In genomic region chr2:128347701-128348504, GRCh38 we compare ENCODE assay signal across 8 cellular contexts. TPM values are rescaled to one million over a fixed set of nuclear protein-coding genes. Genes with fewer than 3 reads are reported as not detected.
A peak's percentile ranks its signal among the peaks of the same experiment; 100 is the strongest.
DNase-seq lines count a peak whose midpoint lies in the region; ATAC-seq and TF ChIP-seq lines count a peak whose summit lies in the region.

No MANE protein-coding gene starts in this region.

- peak overlapping the region; percentile 15 to 40 for H3K27ac ChIP-seq in prostate gland

- H3K4me1 ChIP-seq in prostate gland (replicated peaks) = peaks cover 7% of the 10 kb centered on the region

- peaks cover 44% of the 10 kb centered on the region for H3K9me3 Mint-ChIP-seq in WTC11
- H3K9me3 Mint-ChIP-seq in natural killer cell treated with Interleukin-12 subunit alpha and Interleukin-12 subunit beta and Interleukin-15 and Interleukin-18, amount 100 ng/mL, for 72 hours = no peaks in the 10 kb centered on the region
- H3K9me3 Mint-ChIP-seq in glutamatergic neuron (ENCODE audit: unreplicated experiment) = peaks cover 7% of the 10 kb centered on the region

- CTCF ChIA-PET in WTC11 (lab: Charles Lee) = interaction anchor here (1.2 to 1.8 kb wide), 2 partner anchors 15 to 40 kb away, joined by 3 to 4 read pairs; no protein-coding TSS in a partner anchor

- TF ChIP-seq POLR2A in prostate gland (IDR thresholded peaks at IDR 0.05) = no peak

- TF ChIP-seq CTCF in WTC11 (IDR thresholded peaks at IDR 0.05) = no peak
- no peak for TF ChIP-seq CTCF in prostate gland (IDR thresholded peaks at IDR 0.05)
- no peak for TF ChIP-seq CTCF in glutamatergic neuron (IDR thresholded peaks at IDR 0.05; ENCODE audit: partially characterized antibody, unreplicated experiment)

- H3K4me3 ChIP-seq in prostate gland = no peak overlapping the region

- no peaks in the 10 kb centered on the region for H3K9me3 ChIP-seq in prostate gland

- H3K27me3 Mint-ChIP-seq in WTC11 (ENCODE audit: low read depth) = no peaks in the 10 kb centered on the region
- peaks cover 0 to 5% of the 10 kb centered on the region in 2 donors for H3K27me3 Mint-ChIP-seq in natural killer cell treated with Interleukin-12 subunit alpha and Interleukin-12 subunit beta and Interleukin-15 and Interleukin-18, amount 100 ng/mL, for 72 hours
- peaks cover 8% of the 10 kb centered on the region for H3K27me3 Mint-ChIP-seq in glutamatergic neuron (ENCODE audit: unreplicated experiment)

- POLR2A ChIA-PET in WTC11 (lab: Charles Lee) = no interaction called here

- H3K4me1 Mint-ChIP-seq in WTC11 (peaks cover 7% of the 10 kb centered on the region), glutamatergic neuron (ENCODE audit: low read depth, unreplicated experiment) (peaks cover 4% of the 10 kb centered on the region)
- H3K4me1 Mint-ChIP-seq in natural killer cell treated with Interleukin-12 subunit alpha and Interleukin-12 subunit beta and Interleukin-15 and Interleukin-18, amount 100 ng/mL, for 72 hours (ENCODE audit: low read depth in 2 of 2) = peaks cover 0 to 2% of the 10 kb centered on the region in 2 donors

- 8% methylated on average over 16 of the region's 16 CpGs for WGBS in prostate gland

- intact Hi-C loops in Right ventricle myocardium superior (cut with DNase I) (no loop called here), prostate gland (cut with DNase I) (no loop called here)

- H3K36me3 Mint-ChIP-seq in WTC11 = peaks cover 33% of the 10 kb centered on the region
- peaks cover 4% of the 10 kb centered on the region for H3K36me3 Mint-ChIP-seq in natural killer cell treated with Interleukin-12 subunit alpha and Interleukin-12 subunit beta and Interleukin-15 and Interleukin-18, amount 100 ng/mL, for 72 hours
- H3K36me3 Mint-ChIP-seq in glutamatergic neuron (ENCODE audit: unreplicated experiment) = peaks cover 25% of the 10 kb centered on the region

- no peaks in the 10 kb centered on the region for H3K36me3 ChIP-seq in prostate gland

- ATAC-seq in WTC11 (peak; percentile 57), Right ventricle myocardium superior (ENCODE audit: poor library complexity) (peak; percentile 97), GM19452 (IDR thresholded peaks at IDR 0.05; ENCODE audit: unreplicated experiment) (no peak)
- ATAC-seq in natural killer cell treated with Interleukin-12 subunit alpha and Interleukin-12 subunit beta and Interleukin-15 and Interleukin-18, amount 100 ng/mL, for 72 hours = no peak

- peak overlapping the region; percentile 6; the same call in 1 of the 2 replicates for H3K27ac Mint-ChIP-seq in WTC11
- no peak overlapping the region for H3K27ac Mint-ChIP-seq in natural killer cell treated with Interleukin-12 subunit alpha and Interleukin-12 subunit beta and Interleukin-15 and Interleukin-18, amount 100 ng/mL, for 72 hours
- H3K27ac Mint-ChIP-seq in glutamatergic neuron (ENCODE audit: unreplicated experiment) = no peak overlapping the region

- peak; percentile 17 for DNase-seq in DMS79 (lab: John Stamatoyannopoulos, UW)
- no peak for DNase-seq in WTC11 (ENCODE audit: low spot score)
- DNase-seq in Right ventricle myocardium superior = peak; percentile 88
- DNase-seq in prostate gland (ENCODE audit: low spot score) = peak; percentile 75
- no peak for DNase-seq in natural killer cell treated with Interleukin-12 subunit alpha and Interleukin-12 subunit beta and Interleukin-15 and Interleukin-18, amount 100 ng/mL, for 72 hours (ENCODE audit: low spot score)
- no peak for DNase-seq in glutamatergic neuron
- DNase-seq in DMS114 treated with DMSO at 0.1 percent for 48 hours (lab: John Stamatoyannopoulos, UW; ENCODE audit: unreplicated experiment) = no peak

- H3K27me3 ChIP-seq in prostate gland (replicated peaks; ENCODE audit: insufficient read depth) = no peaks in the 10 kb centered on the region

- H3K4me3 Mint-ChIP-seq in WTC11 = no peak overlapping the region
- H3K4me3 Mint-ChIP-seq in natural killer cell treated with Interleukin-12 subunit alpha and Interleukin-12 subunit beta and Interleukin-15 and Interleukin-18, amount 100 ng/mL, for 72 hours = no peak overlapping the region
- no peak overlapping the region for H3K4me3 Mint-ChIP-seq in glutamatergic neuron (ENCODE audit: unreplicated experiment)

TF ChIP-seq in WTC11, 78 proteins besides CTCF, POLR2A, EP300 and RAD21 (continues in another document):
- TF ChIP-seq, protein P1, sequence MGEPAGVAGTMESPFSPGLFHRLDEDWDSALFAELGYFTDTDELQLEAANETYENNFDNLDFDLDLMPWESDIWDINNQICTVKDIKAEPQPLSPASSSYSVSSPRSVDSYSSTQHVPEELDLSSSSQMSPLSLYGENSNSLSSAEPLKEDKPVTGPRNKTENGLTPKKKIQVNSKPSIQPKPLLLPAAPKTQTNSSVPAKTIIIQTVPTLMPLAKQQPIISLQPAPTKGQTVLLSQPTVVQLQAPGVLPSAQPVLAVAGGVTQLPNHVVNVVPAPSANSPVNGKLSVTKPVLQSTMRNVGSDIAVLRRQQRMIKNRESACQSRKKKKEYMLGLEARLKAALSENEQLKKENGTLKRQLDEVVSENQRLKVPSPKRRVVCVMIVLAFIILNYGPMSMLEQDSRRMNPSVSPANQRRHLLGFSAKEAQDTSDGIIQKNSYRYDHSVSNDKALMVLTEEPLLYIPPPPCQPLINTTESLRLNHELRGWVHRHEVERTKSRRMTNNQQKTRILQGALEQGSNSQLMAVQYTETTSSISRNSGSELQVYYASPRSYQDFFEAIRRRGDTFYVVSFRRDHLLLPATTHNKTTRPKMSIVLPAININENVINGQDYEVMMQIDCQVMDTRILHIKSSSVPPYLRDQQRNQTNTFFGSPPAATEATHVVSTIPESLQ (CRISPR knock-in tag; IDR thresholded peaks at IDR 0.05) = no peak
- TF ChIP-seq USF1 (CRISPR knock-in tag; IDR thresholded peaks at IDR 0.05) = no peak
- TF ChIP-seq GTF2I (CRISPR knock-in tag; conservative IDR thresholded peaks at IDR 0.05) = no peak
- TF ChIP-seq ETV6 (CRISPR knock-in tag; IDR thresholded peaks at IDR 0.05) = no peak
- TF ChIP-seq NFE2L1 (CRISPR knock-in tag; IDR thresholded peaks at IDR 0.05) = no peak
- TF ChIP-seq PRRX2 (CRISPR knock-in tag; IDR thresholded peaks at IDR 0.05) = no peak
- TF ChIP-seq JAZF1 (CRISPR knock-in tag; IDR thresholded peaks at IDR 0.05) = no peak
- TF ChIP-seq, protein P2, sequence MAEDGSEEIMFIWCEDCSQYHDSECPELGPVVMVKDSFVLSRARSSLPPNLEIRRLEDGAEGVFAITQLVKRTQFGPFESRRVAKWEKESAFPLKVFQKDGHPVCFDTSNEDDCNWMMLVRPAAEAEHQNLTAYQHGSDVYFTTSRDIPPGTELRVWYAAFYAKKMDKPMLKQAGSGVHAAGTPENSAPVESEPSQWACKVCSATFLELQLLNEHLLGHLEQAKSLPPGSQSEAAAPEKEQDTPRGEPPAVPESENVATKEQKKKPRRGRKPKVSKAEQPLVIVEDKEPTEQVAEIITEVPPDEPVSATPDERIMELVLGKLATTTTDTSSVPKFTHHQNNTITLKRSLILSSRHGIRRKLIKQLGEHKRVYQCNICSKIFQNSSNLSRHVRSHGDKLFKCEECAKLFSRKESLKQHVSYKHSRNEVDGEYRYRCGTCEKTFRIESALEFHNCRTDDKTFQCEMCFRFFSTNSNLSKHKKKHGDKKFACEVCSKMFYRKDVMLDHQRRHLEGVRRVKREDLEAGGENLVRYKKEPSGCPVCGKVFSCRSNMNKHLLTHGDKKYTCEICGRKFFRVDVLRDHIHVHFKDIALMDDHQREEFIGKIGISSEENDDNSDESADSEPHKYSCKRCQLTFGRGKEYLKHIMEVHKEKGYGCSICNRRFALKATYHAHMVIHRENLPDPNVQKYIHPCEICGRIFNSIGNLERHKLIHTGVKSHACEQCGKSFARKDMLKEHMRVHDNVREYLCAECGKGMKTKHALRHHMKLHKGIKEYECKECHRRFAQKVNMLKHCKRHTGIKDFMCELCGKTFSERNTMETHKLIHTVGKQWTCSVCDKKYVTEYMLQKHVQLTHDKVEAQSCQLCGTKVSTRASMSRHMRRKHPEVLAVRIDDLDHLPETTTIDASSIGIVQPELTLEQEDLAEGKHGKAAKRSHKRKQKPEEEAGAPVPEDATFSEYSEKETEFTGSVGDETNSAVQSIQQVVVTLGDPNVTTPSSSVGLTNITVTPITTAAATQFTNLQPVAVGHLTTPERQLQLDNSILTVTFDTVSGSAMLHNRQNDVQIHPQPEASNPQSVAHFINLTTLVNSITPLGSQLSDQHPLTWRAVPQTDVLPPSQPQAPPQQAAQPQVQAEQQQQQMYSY (CRISPR knock-in tag; IDR thresholded peaks at IDR 0.05) = no peak
- TF ChIP-seq SP1 (CRISPR knock-in tag; conservative IDR thresholded peaks at IDR 0.05) = no peak
- TF ChIP-seq PREB (CRISPR knock-in tag; IDR thresholded peaks at IDR 0.05; ENCODE audit: borderline replicate concordance) = no peak
- TF ChIP-seq GRHL2 (CRISPR knock-in tag; IDR thresholded peaks at IDR 0.05; ENCODE audit: insufficient replicate concordance, severe bottlenecking) = no peak
- TF ChIP-seq CREB1 (CRISPR knock-in tag; IDR thresholded peaks at IDR 0.05) = no peak

RNA-seq across cellular contexts. Expression of gene HS6ST1, which starts 29.2 kb away (rescaled TPM):
- total RNA-seq in WTC11 (2021) = 50.3 to 55.5 TPM (median 55.1 TPM) in 3 replicates
- total RNA-seq in Right ventricle myocardium superior = 35.1 TPM
- total RNA-seq in prostate gland = 100 to 1,000 TPM in 1 of 2 donors, 10 to 100 TPM in 1; 69.0 to 233 TPM
- total RNA-seq in natural killer cell treated with Interleukin-12 subunit alpha and Interleukin-12 subunit beta and Interleukin-15 and Interleukin-18, amount 100 ng/mL, for 72 hours = 10 to 100 TPM; 17.5 to 25.5 TPM
- 173 TPM for total RNA-seq in glutamatergic neuron (ENCODE audit: unreplicated experiment)

Comparison
In these comparisons a context has a peak if more than half of its experiments do, and no peak if none do; other contexts are left out.
1. DNase-seq: peak in DMS79 (single experiment), Right ventricle myocardium superior (single experiment) and prostate gland (single experiment); none in WTC11 (single experiment), natural killer cell treated with Interleukin-12 subunit alpha and Interleukin-12 subunit beta and Interleukin-15 and Interleukin-18, amount 100 ng/mL, for 72 hours (single experiment), glutamatergic neuron (single experiment) and DMS114 treated with DMSO at 0.1 percent for 48 hours (single experiment).
2. ATAC-seq: peak in WTC11 (single experiment) and Right ventricle myocardium superior (single experiment); none in natural killer cell treated with Interleukin-12 subunit alpha and Interleukin-12 subunit beta and Interleukin-15 and Interleukin-18, amount 100 ng/mL, for 72 hours (0 of 2) and GM19452 (single experiment).